Comparison of ENCODE assay signal across 9 cellular contexts in the genomic region with DNA sequence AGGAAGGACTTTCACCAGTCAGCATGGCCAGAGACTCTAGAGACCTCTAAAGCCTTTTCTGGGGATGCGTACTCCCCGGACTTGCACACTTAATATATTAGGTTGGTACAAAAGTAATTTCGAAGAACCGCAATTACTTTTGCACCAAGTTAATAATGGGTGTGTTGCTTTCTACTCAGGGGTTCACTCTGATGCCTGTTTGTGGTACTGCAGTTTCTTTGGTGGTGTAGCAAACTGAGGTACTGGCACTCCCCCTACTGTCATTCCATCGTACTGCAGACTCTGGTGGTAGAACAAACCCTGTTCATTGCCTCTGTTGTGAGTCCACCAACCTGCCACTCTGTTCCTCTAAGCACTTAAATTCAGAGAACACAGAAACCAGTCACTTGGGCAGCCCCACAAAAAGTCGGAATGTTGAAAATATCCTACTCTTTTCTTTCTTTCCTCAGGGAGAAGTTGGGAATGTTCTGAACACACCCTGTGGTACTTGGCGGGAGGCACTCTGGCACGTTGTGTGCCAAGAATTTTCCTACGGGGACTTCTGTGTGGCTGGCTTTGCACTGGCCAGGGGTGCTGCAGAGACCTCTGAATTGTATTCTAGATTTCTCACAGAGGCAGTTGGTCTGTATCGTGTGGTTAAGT. TPM values are rescaled to one million over a fixed set of nuclear protein-coding genes. Genes with fewer than 3 reads are reported as not detected.
DNase-seq lines count a peak whose midpoint lies in the region; ATAC-seq and TF ChIP-seq lines count a peak whose summit lies in the region.
"Had no signal": no experiment of that assay in that cellular context is flagged by ENCODE, and none has a peak within 500 bp of the region (broad histone marks: within the 10 kb centered on the region; RNA-seq: fewer than 3 reads in every experiment).

No MANE protein-coding gene starts in this region.

- H3K36me3 Mint-ChIP-seq in activated CD8-positive, alpha-beta T cell treated with anti-CD3 and anti-CD28 coated beads for 36 hours (ENCODE audit: low read depth), result no peaks in the 10 kb centered on the region

- CTCF ChIA-PET in activated CD8-positive, alpha-beta T cell treated with anti-CD3 and anti-CD28 coated beads for 36 hours (lab: Charles Lee), result interaction anchor here (0.9 to 1.5 kb wide), 3 partner anchors 11 to 131 kb away, joined by 3 to 12 read pairs (median 3); no protein-coding TSS in a partner anchor

- peak; percentile 62 for DNase-seq in activated CD4-positive, alpha-beta T cell treated with anti-CD3 and anti-CD28 coated beads for 48 hours
- DNase-seq in activated CD4-positive, alpha-beta T cell treated with anti-CD3 and anti-CD28 coated beads for 1 hour, result no peak
- DNase-seq in NCI-H226, result peak; percentile 2
- peak; percentile 64 for DNase-seq in activated CD8-positive, alpha-beta T cell treated with anti-CD3 and anti-CD28 coated beads for 36 hours
- peak; percentile 23 for DNase-seq in hepatic stellate cell (ENCODE audit: low spot score)
- DNase-seq in stimulated activated CD8-positive, alpha-beta memory T cell treated with anti-CD3 and anti-CD28 coated beads, Interleukin-7, amount 100 ng/mL, for 24 hours (ENCODE audit: low read depth), result peak; percentile 4

- POLR2A ChIA-PET in activated CD8-positive, alpha-beta T cell treated with anti-CD3 and anti-CD28 coated beads for 36 hours (lab: Charles Lee), result no interaction called here

- ATAC-seq in HG02642 (IDR thresholded peaks at IDR 0.05; ENCODE audit: poor library complexity, unreplicated experiment) (peak; percentile 98), GM21723 (IDR thresholded peaks at IDR 0.05; ENCODE audit: unreplicated experiment) (no peak)
- ATAC-seq in activated CD8-positive, alpha-beta T cell treated with anti-CD3 and anti-CD28 coated beads for 36 hours, result no peak

- no peaks in the 10 kb centered on the region for H3K27me3 Mint-ChIP-seq in activated CD8-positive, alpha-beta T cell treated with anti-CD3 and anti-CD28 coated beads for 36 hours
- H3K27me3 Mint-ChIP-seq: stimulated activated naive CD8-positive, alpha-beta T cell treated with anti-CD3 and anti-CD28 coated beads, Interleukin-15, Interleukin-2, amounts not matched to agents 100 ng/mL and 50 ng/mL, for 24 hours had no signal

- intact Hi-C loops in activated CD8-positive, alpha-beta T cell treated with anti-CD3 and anti-CD28 coated beads for 36 hours (cut with micrococcal nuclease), result loop anchor here (5.0 kb wide), 1 partner anchor 125 kb away; no protein-coding TSS in a partner anchor

- H3K4me1 Mint-ChIP-seq in activated CD8-positive, alpha-beta T cell treated with anti-CD3 and anti-CD28 coated beads for 36 hours (ENCODE audit: low read depth), result no peaks in the 10 kb centered on the region

- H3K27ac Mint-ChIP-seq in activated CD8-positive, alpha-beta T cell treated with anti-CD3 and anti-CD28 coated beads for 36 hours, result no peak overlapping the region
- H3K27ac Mint-ChIP-seq: stimulated activated naive CD8-positive, alpha-beta T cell treated with anti-CD3 and anti-CD28 coated beads, Interleukin-15, Interleukin-2, amounts not matched to agents 100 ng/mL and 50 ng/mL, for 24 hours had no signal

- no peak overlapping the region for H3K4me3 Mint-ChIP-seq in activated CD8-positive, alpha-beta T cell treated with anti-CD3 and anti-CD28 coated beads for 36 hours
- H3K4me3 Mint-ChIP-seq: stimulated activated naive CD8-positive, alpha-beta T cell treated with anti-CD3 and anti-CD28 coated beads, Interleukin-15, Interleukin-2, amounts not matched to agents 100 ng/mL and 50 ng/mL, for 24 hours had no signal

- TF ChIP-seq CTCF in activated CD8-positive, alpha-beta T cell treated with anti-CD3 and anti-CD28 coated beads for 36 hours (IDR thresholded peaks at IDR 0.05), result peak; percentile 60

- peaks cover 6% of the 10 kb centered on the region for H3K9me3 Mint-ChIP-seq in activated CD8-positive, alpha-beta T cell treated with anti-CD3 and anti-CD28 coated beads for 36 hours

RNA-seq across cellular contexts. Expression of a gene that starts 46.3 kb away (rescaled TPM):
- not detected for total RNA-seq in activated CD8-positive, alpha-beta T cell treated with anti-CD3 and anti-CD28 coated beads for 36 hours
